ENCODE assay signal across 15 cellular contexts in the genomic region with DNA sequence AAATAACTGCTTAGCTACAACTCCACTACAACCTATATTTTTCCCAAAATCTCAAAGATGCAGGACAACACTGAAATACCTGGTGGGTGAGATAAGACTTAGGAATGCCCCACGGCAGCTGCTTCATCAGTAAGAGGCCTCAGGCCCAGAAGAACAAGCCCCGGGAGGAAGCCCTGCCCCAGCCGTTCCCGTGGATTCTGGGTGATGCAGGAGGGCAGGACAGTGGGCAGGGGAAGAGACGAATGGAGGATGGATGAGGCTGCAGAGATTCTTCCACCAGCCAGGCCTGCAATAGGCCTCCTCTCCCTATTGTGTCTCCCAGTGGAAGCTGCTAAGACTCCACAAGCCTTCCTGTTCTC.
"Had no signal": no experiment of that assay in that cellular context is flagged by ENCODE, and none has a peak within 500 bp of the region (broad histone marks: within the 10 kb centered on the region; RNA-seq: fewer than 3 reads in every experiment).

No MANE protein-coding gene starts in this region.

- DNase-seq: activated CD4-positive, alpha-beta T cell treated with anti-CD3 and anti-CD28 coated beads, Interleukin-2, amount 10 ng/mL, durations not matched to agents 7 days and 5 days; activated CD8-positive, alpha-beta T cell treated with anti-CD3 and anti-CD28 coated beads, Interleukin-2, amount 10 ng/mL, durations not matched to agents 7 days and 5 days; amygdala; effector memory CD8-positive, alpha-beta T cell; nucleus accumbens; SK-N-SH; stimulated activated CD4-positive, alpha-beta T cell treated with anti-CD3 and anti-CD28 coated beads, Interleukin-2, amount 100 ng/mL, for 24 hours; substantia nigra; transverse colon had no signal

- H3K27me3 Mint-ChIP-seq: activated CD4-positive, alpha-beta T cell treated with anti-CD3 and anti-CD28 coated beads, Interleukin-2, amount 10 ng/mL, durations not matched to agents 7 days and 5 days; effector memory CD8-positive, alpha-beta T cell had no signal

- H3K9me3 Mint-ChIP-seq: activated CD4-positive, alpha-beta T cell treated with anti-CD3 and anti-CD28 coated beads, Interleukin-2, amount 10 ng/mL, durations not matched to agents 7 days and 5 days; activated naive CD8-positive, alpha-beta T cell treated with anti-CD3 and anti-CD28 coated beads, Interleukin-2, amount 10 ng/mL, durations not matched to agents 7 days and 5 days; effector memory CD8-positive, alpha-beta T cell; mesothelial cell of epicardium; WTC11 had no signal

- H3K36me3 Mint-ChIP-seq: activated naive CD8-positive, alpha-beta T cell treated with anti-CD3 and anti-CD28 coated beads, Interleukin-2, amount 10 ng/mL, durations not matched to agents 7 days and 5 days; mesothelial cell of epicardium; WTC11 had no signal

- H3K4me1 Mint-ChIP-seq: activated naive CD8-positive, alpha-beta T cell treated with anti-CD3 and anti-CD28 coated beads, Interleukin-2, amount 10 ng/mL, durations not matched to agents 7 days and 5 days; mesothelial cell of epicardium had no signal

- H3K27ac Mint-ChIP-seq: activated CD4-positive, alpha-beta T cell treated with anti-CD3 and anti-CD28 coated beads, Interleukin-2, amount 10 ng/mL, durations not matched to agents 7 days and 5 days; activated CD8-positive, alpha-beta T cell treated with anti-CD3 and anti-CD28 coated beads, Interleukin-2, amount 10 ng/mL, durations not matched to agents 7 days and 5 days; activated naive CD8-positive, alpha-beta T cell treated with anti-CD3 and anti-CD28 coated beads, Interleukin-2, amount 10 ng/mL, durations not matched to agents 7 days and 5 days; effector memory CD8-positive, alpha-beta T cell; mesothelial cell of epicardium; nephron; WTC11 had no signal

- H3K4me3 Mint-ChIP-seq: activated CD4-positive, alpha-beta T cell treated with anti-CD3 and anti-CD28 coated beads, Interleukin-2, amount 10 ng/mL, durations not matched to agents 7 days and 5 days; activated CD8-positive, alpha-beta T cell treated with anti-CD3 and anti-CD28 coated beads, Interleukin-2, amount 10 ng/mL, durations not matched to agents 7 days and 5 days; activated naive CD8-positive, alpha-beta T cell treated with anti-CD3 and anti-CD28 coated beads, Interleukin-2, amount 10 ng/mL, durations not matched to agents 7 days and 5 days; effector memory CD8-positive, alpha-beta T cell; mesothelial cell of epicardium; nephron; WTC11 had no signal

- ATAC-seq: activated CD8-positive, alpha-beta T cell treated with anti-CD3 and anti-CD28 coated beads, Interleukin-2, amount 10 ng/mL, durations not matched to agents 7 days and 5 days; body of pancreas; effector memory CD8-positive, alpha-beta T cell; lower lobe of right lung; WTC11 had no signal
